In the genomic region with DNA sequence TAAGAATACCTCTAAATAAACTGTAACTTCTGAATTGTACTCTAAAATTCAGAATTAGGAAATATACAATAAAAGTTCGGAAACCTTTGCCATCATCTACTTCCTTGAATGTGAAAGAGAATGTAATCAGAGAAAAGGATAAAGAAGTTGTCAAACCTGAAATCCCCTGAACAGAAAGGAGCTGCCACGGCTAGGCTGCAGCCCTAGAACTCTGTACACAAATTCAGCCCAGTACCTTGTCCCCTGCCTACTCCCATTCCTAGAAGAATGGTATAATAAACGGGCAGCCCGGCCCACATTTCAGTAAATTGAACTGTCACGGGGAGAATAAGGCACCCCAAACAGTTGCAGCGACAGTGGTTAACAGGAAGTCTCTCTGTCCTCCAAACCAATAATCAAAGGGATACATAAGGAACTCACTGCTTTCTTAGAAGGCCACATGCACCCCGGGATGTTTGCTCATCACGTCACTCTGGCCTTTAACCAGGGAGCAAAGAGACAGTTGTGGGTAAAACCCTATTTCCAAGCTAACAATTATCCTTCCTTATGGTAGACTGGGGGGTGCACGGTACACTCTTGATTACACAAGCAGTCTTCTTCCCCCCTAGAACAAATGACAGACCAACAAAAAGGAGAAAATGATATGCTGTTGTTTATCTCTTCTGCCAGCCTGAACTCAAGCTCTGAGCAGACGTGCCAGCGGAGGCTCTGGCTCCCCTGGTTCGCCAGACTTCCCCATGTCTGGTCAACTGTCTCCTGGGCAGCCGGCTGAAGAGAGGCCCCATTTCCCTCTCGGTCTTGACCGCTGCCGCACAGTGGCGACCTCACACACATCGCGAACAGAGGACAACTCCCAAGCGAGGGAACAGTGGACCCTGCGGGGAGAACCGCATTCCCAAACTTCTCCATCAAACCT, we compare ENCODE assay signal across 8 cellular contexts. TPM values are rescaled to one million over a fixed set of nuclear protein-coding genes. Genes with fewer than 3 reads are reported as not detected.
DNase-seq lines count a peak whose midpoint lies in the region; ATAC-seq and TF ChIP-seq lines count a peak whose summit lies in the region.

No MANE protein-coding gene starts in this region.

- in situ Hi-C loops in Panc1 (cut with HindIII; ENCODE audit: low pct_unique_long_range_greater_than_20kb, low sequenced_read_pairs): no loop called here

- H3K9me3 ChIP-seq in Panc1 (ENCODE audit: control insufficient read depth, insufficient read depth, low read depth, low read length) (no peaks in the 10 kb centered on the region), adrenal gland (replicated peaks in 1 of 3) (no peaks in the 10 kb centered on the region), heart left ventricle (no peaks in the 10 kb centered on the region)

- WGBS in adrenal gland, 4 donors: 15 to 19% (median 17%) methylated on average over 22 of the region's 22 CpGs
- WGBS in heart left ventricle, 4 donors: 14 to 20% (median 18%) methylated on average over 21 to 22 of the region's 22 CpGs

- H3K4me3 ChIP-seq in HFF-Myc (replicated peaks; ENCODE audit: low read depth, low read length) (peak overlapping the region; percentile 76), Panc1 (ENCODE audit: low read depth in 2 of 2, low read length in 2 of 2) (peak overlapping the region; percentile 72 to 95), adrenal gland (peak overlapping the region in 3 of 4 donors; percentile 12 to 98 (median 94)), heart left ventricle (peak overlapping the region; percentile 57 to 99 (median 92))

- POLR2A ChIA-PET in Panc1 (lab: Charles Lee): interaction anchor here (0.6 to 0.7 kb wide), 2 partner anchors 49 to 109 kb away, joined by 3 to 5 read pairs; no protein-coding TSS in a partner anchor

- peak; percentile 52 for ATAC-seq in Panc1
- ATAC-seq in heart left ventricle: peak; percentile 50 to 78 (median 70)
- ATAC-seq in GM19452 (IDR thresholded peaks at IDR 0.05; ENCODE audit: unreplicated experiment): no peak
- no peak for ATAC-seq in GM19463 (IDR thresholded peaks at IDR 0.05; ENCODE audit: unreplicated experiment)

- TF ChIP-seq POLR2A in adrenal gland (IDR thresholded peaks at IDR 0.05): peak in 1 of 2 donors; percentile 26
- no peak for TF ChIP-seq POLR2A in heart left ventricle (IDR thresholded peaks at IDR 0.05)

- H3K4me1 ChIP-seq in Panc1 (ENCODE audit: control insufficient read depth, insufficient read depth, low read length) (peaks cover 24% of the 10 kb centered on the region), adrenal gland (replicated peaks in 1 of 2) (peaks cover 8 to 15% of the 10 kb centered on the region in 2 donors), heart left ventricle (peaks cover 0 to 24% (median 10%) of the 10 kb centered on the region in 12 donors)

- H3K27ac ChIP-seq in Panc1 (ENCODE audit: low read length) (peak overlapping the region; percentile 85), adrenal gland (peak overlapping the region in 4 of 5 donors; percentile 55 to 87 (median 74)), heart left ventricle (peak overlapping the region; percentile 70 to 95 (median 84))

- BruUV-seq in Panc1 (replicated peaks; lab: Mats Ljungman, UMichigan): no TSS peak

- H3K36me3 ChIP-seq in Panc1 (ENCODE audit: control insufficient read depth, insufficient read depth, low read length) (no peaks in the 10 kb centered on the region), adrenal gland (replicated peaks in 1 of 2) (no peaks in the 10 kb centered on the region), heart left ventricle (no peaks in the 10 kb centered on the region)

- intact Hi-C loops in Panc1 (cut with micrococcal nuclease; ENCODE audit: unreplicated experiment) (loop anchor here (2.0 kb wide), 1 partner anchor 87 kb away; no protein-coding TSS in a partner anchor), adrenal gland (cut with DNase I) (no loop called here), heart left ventricle (cut with DNase I) (loop anchor here in 5 of 10 donors (2.0 to 10.0 kb wide), 6 partner anchors 31 to 106 kb away; partner anchors contain the start of genes LIG3 (in 4 of the 5) and RAD51D (in 1 of the 5))

- DNase-seq in GDM1 (lab: John Stamatoyannopoulos, UW) (peak; percentile 3), HFF-Myc (ENCODE audit: extremely low read depth, low read depth) (no peak), Panc1 (ENCODE audit: low read depth, low spot score) (no peak), adrenal gland (peak; percentile 51 to 81 (median 60)), heart left ventricle (peak; percentile 45 to 82 (median 67)), occipital lobe (lab: John Stamatoyannopoulos, UW) (peak; percentile 66)

- no peak for TF ChIP-seq CTCF in HFF-Myc (IDR thresholded peaks at IDR 0.05; ENCODE audit: low read depth, low read length, missing control alignments)
- no peak for TF ChIP-seq CTCF in Panc1 (IDR thresholded peaks at IDR 0.05)
- peak in 1 of 6 experiments; percentile 1 for TF ChIP-seq CTCF in adrenal gland (IDR thresholded peaks at IDR 0.05)
- TF ChIP-seq CTCF in heart left ventricle (IDR thresholded peaks at IDR 0.05): no peak

- H3K27me3 ChIP-seq in Panc1 (ENCODE audit: control insufficient read depth, insufficient read depth, low read length) (no peaks in the 10 kb centered on the region), adrenal gland (no peaks in the 10 kb centered on the region), heart left ventricle (no peaks in the 10 kb centered on the region)

- CTCF ChIA-PET in Panc1 (lab: Charles Lee): no interaction called here

RNA-seq across cellular contexts. Expression of gene RFFL, which starts 24.5 kb away (rescaled TPM):
- total RNA-seq in Panc1 (2021; ENCODE audit: unreplicated experiment): 38.4 TPM
- polyA plus RNA-seq in Panc1 (2012; ENCODE audit: insufficient read length): 19.4 TPM
- 10 to 100 TPM in 7 of 8 donors, 1 to 10 TPM in 1; 5.3 to 24.4 (median 21.2) TPM for total RNA-seq in adrenal gland
- polyA plus RNA-seq in adrenal gland: 10 to 100 TPM in 1 of 3 donors, 1 to 10 TPM in 2; 2.5 to 14.0 (median 3.2) TPM
- total RNA-seq in heart left ventricle: 10 to 100 TPM; 10.1 to 21.6 (median 13.5) TPM
- 1 to 10 TPM; 2.6 to 7.1 TPM for polyA plus RNA-seq in heart left ventricle
- total RNA-seq in occipital lobe: 7.8 TPM

RNA-seq across cellular contexts. Expression of gene RAD51D, which starts 31.7 kb away (rescaled TPM):
- total RNA-seq in Panc1 (2021; ENCODE audit: unreplicated experiment) (25.9 TPM), adrenal gland (10 to 100 TPM in 4 of 8 donors, 1 to 10 TPM in 4; 3.3 to 14.3 (median 9.4) TPM), heart left ventricle (1 to 10 TPM; 2.7 to 9.2 (median 5.0) TPM), occipital lobe (8.6 TPM)
- polyA plus RNA-seq in Panc1 (2012; ENCODE audit: insufficient read length): 14.1 TPM
- polyA plus RNA-seq in adrenal gland (1 to 10 TPM; 3.5 to 5.3 (median 3.7) TPM), heart left ventricle (1 to 10 TPM; 2.1 to 6.7 TPM)

RNA-seq across cellular contexts. Expression of gene FNDC8, which starts 33.4 kb away (rescaled TPM):
- not detected for total RNA-seq in Panc1 (2021; ENCODE audit: unreplicated experiment)
- polyA plus RNA-seq in Panc1 (2012; ENCODE audit: insufficient read length): not detected
- total RNA-seq in adrenal gland: not detected
- not detected for polyA plus RNA-seq in adrenal gland
- not detected for total RNA-seq in heart left ventricle
- polyA plus RNA-seq in heart left ventricle: not detected
- not detected for total RNA-seq in occipital lobe

RNA-seq across cellular contexts. Expression of gene NLE1, which starts 54.1 kb away (rescaled TPM):
- total RNA-seq in Panc1 (2021; ENCODE audit: unreplicated experiment) (35.5 TPM), adrenal gland (10 to 100 TPM in 7 of 8 donors, 1 to 10 TPM in 1; 9.7 to 18.7 (median 15.2) TPM), heart left ventricle (1 to 10 TPM; 2.8 to 8.0 (median 4.2) TPM), occipital lobe (22.8 TPM)
- 46.4 TPM for polyA plus RNA-seq in Panc1 (2012; ENCODE audit: insufficient read length)
- polyA plus RNA-seq in adrenal gland (1 to 10 TPM; 5.0 to 7.1 (median 6.7) TPM), heart left ventricle (1 to 10 TPM; 1.8 to 8.5 TPM)

RNA-seq across cellular contexts. Expression of gene UNC45B, which starts 59.6 kb away (rescaled TPM):
- not detected for total RNA-seq in Panc1 (2021; ENCODE audit: unreplicated experiment)
- not detected for polyA plus RNA-seq in Panc1 (2012; ENCODE audit: insufficient read length)
- total RNA-seq in adrenal gland: under 1 TPM in 5 of 8 donors, not detected in 3; 0.10 to 0.27 (median 0.14) TPM
- polyA plus RNA-seq in adrenal gland: under 1 TPM in 2 of 3 donors, not detected in 1; under 0.01 to 0.02 TPM
- total RNA-seq in heart left ventricle: 100 to 1,000 TPM; 188 to 305 (median 212) TPM
- polyA plus RNA-seq in heart left ventricle: 10 to 100 TPM; 49.1 to 52.0 TPM
- total RNA-seq in occipital lobe: 0.31 TPM

Comparison
In these comparisons a context has a peak if more than half of its experiments do, and no peak if none do; other contexts are left out.
1. DNase-seq: peak in GDM1 (single experiment), adrenal gland (7 of 7), heart left ventricle (5 of 5) and occipital lobe (single experiment); none in HFF-Myc (single experiment) and Panc1 (single experiment).
2. ATAC-seq: peak in Panc1 (single experiment) and heart left ventricle (4 of 4); none in GM19452 (single experiment) and GM19463 (single experiment).
3. Peak in every context shown above with its lines, with median percentiles within 50 percentile points of each other: H3K4me3 ChIP-seq and H3K27ac ChIP-seq.